In genomic region chr4:39526283-39526682, GRCh38 we compare ENCODE assay signal across 2 cellular contexts.
TF ChIP-seq lines count a peak whose summit lies in the region.

No MANE protein-coding gene starts in this region.

TF ChIP-seq in SK-N-SH, 30 proteins besides CTCF, POLR2A, EP300 and RAD21 (continued from another document):
- TF ChIP-seq USF1 (IDR thresholded peaks at IDR 0.05; ENCODE audit: borderline replicate concordance, low read depth) (no peak), REST (IDR thresholded peaks at IDR 0.05; ENCODE audit: low read depth, low read length) (no peak)

TF ChIP-seq in SK-N-SH treated with all-trans-retinoic acid at 6 μM for 48 hours, 23 proteins besides CTCF, POLR2A, EP300 and RAD21 (continued from another document):
- TF ChIP-seq POU6F1 (CRISPR knock-in tag; IDR thresholded peaks at IDR 0.05; ENCODE audit: borderline replicate concordance, low read depth) (no peak), PPARA (CRISPR knock-in tag; IDR thresholded peaks at IDR 0.05; ENCODE audit: borderline replicate concordance) (no peak), BACH2 (CRISPR knock-in tag; IDR thresholded peaks at IDR 0.05; ENCODE audit: borderline replicate concordance) (no peak), RARB (CRISPR knock-in tag; IDR thresholded peaks at IDR 0.05) (no peak), PATZ1 (CRISPR knock-in tag; IDR thresholded peaks at IDR 0.05; ENCODE audit: borderline replicate concordance) (no peak), ZNF70 (CRISPR knock-in tag; IDR thresholded peaks at IDR 0.05) (no peak), ESRRG (CRISPR knock-in tag; IDR thresholded peaks at IDR 0.05) (no peak), OSR1 (CRISPR knock-in tag; IDR thresholded peaks at IDR 0.05) (no peak), ZNF565 (CRISPR knock-in tag; conservative IDR thresholded peaks at IDR 0.05; ENCODE audit: low read depth) (no peak), CREB5 (CRISPR knock-in tag; IDR thresholded peaks at IDR 0.05; ENCODE audit: low read depth) (no peak), ZFP30 (CRISPR knock-in tag; IDR thresholded peaks at IDR 0.05) (no peak), CSDC2 (CRISPR knock-in tag; IDR thresholded peaks at IDR 0.05) (no peak), ISL1 (CRISPR knock-in tag; IDR thresholded peaks at IDR 0.05) (no peak)
TF ChIP-seq in SK-N-SH treated with all-trans-retinoic acid at 6 μM for 48 hours: peak in this region for 0.
